2 cellular contexts compared by ENCODE assay signal in genomic region chr10:98485959-98486358, GRCh38.
TF ChIP-seq lines count a peak whose summit lies in the region.

No MANE protein-coding gene starts in this region.

TF ChIP-seq in SK-N-SH, 30 proteins besides CTCF, POLR2A, EP300 and RAD21:
- TF ChIP-seq IRF3 (IDR thresholded peaks at IDR 0.05; ENCODE audit: low read depth, low read length) (no peak), USF2 (IDR thresholded peaks at IDR 0.05; ENCODE audit: borderline replicate concordance, low read depth, low read length) (no peak), ZBTB33 (IDR thresholded peaks at IDR 0.05; ENCODE audit: borderline replicate concordance, low read depth) (no peak), PBX3 (IDR thresholded peaks at IDR 0.05) (no peak), MAX (IDR thresholded peaks at IDR 0.05; ENCODE audit: low read depth) (no peak), GATA2 (CRISPR knock-in tag; IDR thresholded peaks at IDR 0.05) (no peak), NFIC (IDR thresholded peaks at IDR 0.05; ENCODE audit: borderline replicate concordance) (no peak), FOXJ3 (CRISPR knock-in tag; IDR thresholded peaks at IDR 0.05) (no peak), MEF2A (IDR thresholded peaks at IDR 0.05; ENCODE audit: borderline replicate concordance, low read depth) (no peak), CHD2 (IDR thresholded peaks at IDR 0.05; ENCODE audit: low read length, partially characterized antibody) (no peak)
TF ChIP-seq in SK-N-SH: peak in this region for 0.

TF ChIP-seq in SK-N-SH treated with all-trans-retinoic acid at 6 μM for 48 hours, 23 proteins besides CTCF, POLR2A, EP300 and RAD21 (continued from another document):
- TF ChIP-seq OSR1 (CRISPR knock-in tag; IDR thresholded peaks at IDR 0.05) (no peak), PPARA (CRISPR knock-in tag; IDR thresholded peaks at IDR 0.05; ENCODE audit: borderline replicate concordance) (no peak), ZC3H10 (CRISPR knock-in tag; IDR thresholded peaks at IDR 0.05) (no peak), ISL1 (CRISPR knock-in tag; IDR thresholded peaks at IDR 0.05) (no peak), ZNF565 (CRISPR knock-in tag; conservative IDR thresholded peaks at IDR 0.05; ENCODE audit: low read depth) (no peak), SNAI2 (CRISPR knock-in tag; IDR thresholded peaks at IDR 0.05) (no peak), RARB (CRISPR knock-in tag; IDR thresholded peaks at IDR 0.05) (no peak), TCF4 (CRISPR knock-in tag; IDR thresholded peaks at IDR 0.05; ENCODE audit: borderline replicate concordance) (no peak), CSRNP3 (CRISPR knock-in tag; IDR thresholded peaks at IDR 0.05) (no peak), POU6F1 (CRISPR knock-in tag; IDR thresholded peaks at IDR 0.05; ENCODE audit: borderline replicate concordance, low read depth) (no peak), TOX (CRISPR knock-in tag; IDR thresholded peaks at IDR 0.05; ENCODE audit: borderline replicate concordance) (no peak), GLIS3 (CRISPR knock-in tag; IDR thresholded peaks at IDR 0.05) (no peak), ZFP30 (CRISPR knock-in tag; IDR thresholded peaks at IDR 0.05) (no peak), ESRRG (CRISPR knock-in tag; IDR thresholded peaks at IDR 0.05) (no peak), ZFP3 (CRISPR knock-in tag; IDR thresholded peaks at IDR 0.05) (no peak)
